8 cellular contexts compared by ENCODE assay signal in genomic region chr2:108719149-108720044, GRCh38. TPM values are rescaled to one million over a fixed set of nuclear protein-coding genes. Genes with fewer than 3 reads are reported as not detected.
DNase-seq lines count a peak whose midpoint lies in the region; ATAC-seq and TF ChIP-seq lines count a peak whose summit lies in the region.

TSS of gene RANBP2 (plus strand) at chr2:108719482. CDS start at chr2:108719607, 125 bp downstream.

- no peaks in the 10 kb centered on the region for H3K27me3 Mint-ChIP-seq in activated B cell treated with CpG ODN at 0.5 μM for 24 hours

- POLR2A ChIA-PET in activated B cell treated with CpG ODN at 0.5 μM for 24 hours (lab: Charles Lee), result interaction anchor here (0.6 to 0.9 kb wide), 7 partner anchors 61 to 271 kb away, joined by 3 to 5 read pairs (median 3); partner anchors contain the start of genes CCDC138 and GCC2

- peak within 1 kb of the TSS; percentile 92 for H3K9ac ChIP-seq in smooth muscle cell (ENCODE audit: low read depth)

- intact Hi-C loops in activated B cell treated with CpG ODN at 0.5 μM for 24 hours (cut with micrococcal nuclease), result loop anchor here (1.0 to 5.0 kb wide), 7 partner anchors 57 to 270 kb away; partner anchors contain the start of genes CCDC138, GCC2 and LIMS1

- peak within 1 kb of the TSS; percentile 97 for H3K27ac Mint-ChIP-seq in activated B cell treated with CpG ODN at 0.5 μM for 24 hours

- DNase-seq in AG09319 (ENCODE audit: extremely low read depth, low read depth) (peak; percentile 96), NCI-H345 (lab: John Stamatoyannopoulos, UW) (peak; percentile 97), activated B cell treated with CpG ODN at 0.5 μM for 24 hours (peak; percentile 91), cardiac fibroblast (ENCODE audit: low read depth in 2 of 2) (peak; percentile 98 to 99), iPS-NIHi7 (ENCODE audit: extremely low spot score) (peak; percentile 92), smooth muscle cell (lab: John Stamatoyannopoulos, UW; ENCODE audit: unreplicated experiment) (peak; percentile 67)

- H3K4me1 Mint-ChIP-seq in activated B cell treated with CpG ODN at 0.5 μM for 24 hours, result peaks cover 24% of the 10 kb centered on the region

- H3K4me3 ChIP-seq in cardiac fibroblast (replicated peaks in 1 of 2; ENCODE audit: low read depth in 2 of 2, low read length in 2 of 2) (peak within 1 kb of the TSS; percentile 78 to 86), smooth muscle cell (peak within 1 kb of the TSS; percentile 76)

- H2AFZ ChIP-seq in smooth muscle cell (ENCODE audit: low read depth), result peak within 1 kb of the TSS; percentile 81

- peaks cover 4% of the 10 kb centered on the region for H3K4me1 ChIP-seq in smooth muscle cell (ENCODE audit: low read depth)

- H3K9me3 Mint-ChIP-seq in activated B cell treated with CpG ODN at 0.5 μM for 24 hours, result no peaks in the 10 kb centered on the region

- H3K9me3 ChIP-seq in smooth muscle cell (replicated peaks; ENCODE audit: low read depth), result no peaks in the 10 kb centered on the region

- H4K20me1 ChIP-seq in smooth muscle cell (ENCODE audit: low read depth), result peaks cover 29% of the 10 kb centered on the region

- CTCF ChIA-PET in activated B cell treated with CpG ODN at 0.5 μM for 24 hours (lab: Charles Lee), result no interaction called here

- under 1% methylated on average over 84 of the region's 97 CpGs for WGBS in smooth muscle cell (ENCODE audit: low lambda C conversion rate)

- H3K27ac ChIP-seq in smooth muscle cell (ENCODE audit: low read depth), result peak within 1 kb of the TSS; percentile 94

- ATAC-seq in GM19025 (IDR thresholded peaks at IDR 0.05; ENCODE audit: low read depth, unreplicated experiment) (peak; percentile 99), HG03280 (IDR thresholded peaks at IDR 0.05; ENCODE audit: unreplicated experiment) (peak; percentile 99), activated B cell treated with CpG ODN at 0.5 μM for 24 hours (ENCODE audit: low read depth) (peak; percentile 94)

- peak within 1 kb of the TSS; percentile 93 for H3K4me3 Mint-ChIP-seq in activated B cell treated with CpG ODN at 0.5 μM for 24 hours

- H3F3A ChIP-seq in smooth muscle cell (ENCODE audit: low read depth), result no peaks in the 10 kb centered on the region

- TF ChIP-seq CTCF in AG09319 (IDR thresholded peaks at IDR 0.05; ENCODE audit: low read depth, low read length), result no peak
- no peak for TF ChIP-seq CTCF in activated B cell treated with CpG ODN at 0.5 μM for 24 hours (IDR thresholded peaks at IDR 0.05)
- no peak for TF ChIP-seq CTCF in cardiac fibroblast (IDR thresholded peaks at IDR 0.05; ENCODE audit: low read depth, low read length)
- no peak for TF ChIP-seq CTCF in smooth muscle cell (IDR thresholded peaks at IDR 0.05; ENCODE audit: borderline replicate concordance, insufficient read depth, poor library complexity, severe bottlenecking)

- H3K36me3 Mint-ChIP-seq in activated B cell treated with CpG ODN at 0.5 μM for 24 hours (ENCODE audit: low read depth), result peaks cover 9% of the 10 kb centered on the region

- H3K4me2 ChIP-seq in smooth muscle cell, result peak within 1 kb of the TSS; percentile 79

- no peaks in the 10 kb centered on the region for H3K27me3 ChIP-seq in smooth muscle cell (ENCODE audit: low read depth)

- H3K79me2 ChIP-seq in smooth muscle cell (ENCODE audit: low read depth), result peaks cover 49% of the 10 kb centered on the region

- H3K36me3 ChIP-seq in smooth muscle cell (ENCODE audit: low read depth), result no peaks in the 10 kb centered on the region

RNA-seq across cellular contexts. Expression of gene RANBP2, which starts in this region (rescaled TPM):
- total RNA-seq in activated B cell treated with CpG ODN at 0.5 μM for 24 hours, result 66.7 and 68.5 TPM in 2 replicates
- total RNA-seq in smooth muscle cell, result 56.9 and 79.1 TPM in 2 replicates
- polyA plus RNA-seq in smooth muscle cell, result 7.8 and 8.0 TPM in 2 replicates

Comparison
In these comparisons a context has a peak if more than half of its experiments do, and no peak if none do; other contexts are left out.
1. Peak in every context shown above with its lines: DNase-seq, ATAC-seq, H3K4me3 ChIP-seq and H3K27ac ChIP-seq.